10 cellular contexts compared by ENCODE assay signal in genomic region chr5:150642567-150642927, GRCh38. TPM values are rescaled to one million over a fixed set of nuclear protein-coding genes. Genes with fewer than 3 reads are reported as not detected.
DNase-seq lines count a peak whose midpoint lies in the region; ATAC-seq, FAIRE-seq and TF ChIP-seq lines count a peak whose summit lies in the region.
"Had no signal": no experiment of that assay in that cellular context is flagged by ENCODE, and none has a peak within 500 bp of the region (broad histone marks: within the 10 kb centered on the region; RNA-seq: fewer than 3 reads in every experiment).

No MANE protein-coding gene starts in this region.

- peak; percentile 79 for DNase-seq in H54 (ENCODE audit: insufficient read length, low spot score)
- DNase-seq in left cardiac atrium, result peak; percentile 83
- peak; percentile 75 to 86 for DNase-seq in gastrocnemius medialis
- DNase-seq in NCI-H2107 (lab: John Stamatoyannopoulos, UW), result no peak
- DNase-seq in SHP77 treated with DMSO at 0.1 percent for 48 hours (lab: John Stamatoyannopoulos, UW), result no peak
- no peak for DNase-seq in activated CD4-positive, alpha-beta memory T cell treated with anti-CD3 and anti-CD28 coated beads for 36 hours
- DNase-seq: activated CD8-positive, alpha-beta memory T cell treated with anti-CD3 and anti-CD28 coated beads, Interleukin-2, amount 50 U/mL, for 48 hours had no signal

- WGBS in adipose tissue, 3 donors, result 38 to 53% (median 50%) methylated on average over 5 of the region's 5 CpGs

- H3K9me3 Mint-ChIP-seq in activated CD4-positive, alpha-beta memory T cell treated with anti-CD3 and anti-CD28 coated beads for 36 hours, result no peaks in the 10 kb centered on the region
- H3K9me3 Mint-ChIP-seq: neural crest cell had no signal

- H3K9me3 ChIP-seq in gastrocnemius medialis, result no peaks in the 10 kb centered on the region

- TF ChIP-seq CTCF in gastrocnemius medialis (IDR thresholded peaks at IDR 0.05 in 4 of 5, conservative IDR thresholded peaks at IDR 0.05 in 1 of 5), result no peak

- in situ Hi-C loops in gastrocnemius medialis (cut with MboI; ENCODE audit: low sequenced_read_pairs in 4 of 4), result no loop called here

- no peaks in the 10 kb centered on the region for H3K36me3 Mint-ChIP-seq in activated CD4-positive, alpha-beta memory T cell treated with anti-CD3 and anti-CD28 coated beads for 36 hours

- intact Hi-C loops in left cardiac atrium (cut with DNase I), result no loop called here
- intact Hi-C loops in gastrocnemius medialis (cut with DNase I; ENCODE audit: low total_unique reads), result no loop called here
- intact Hi-C loops in activated CD4-positive, alpha-beta memory T cell treated with anti-CD3 and anti-CD28 coated beads for 36 hours (cut with micrococcal nuclease), result no loop called here

- no peak overlapping the region for H3K27ac Mint-ChIP-seq in activated CD4-positive, alpha-beta memory T cell treated with anti-CD3 and anti-CD28 coated beads for 36 hours

- no peaks in the 10 kb centered on the region for H3K36me3 ChIP-seq in gastrocnemius medialis

- ATAC-seq in left cardiac atrium, result peak; percentile 33 to 42
- peak; percentile 40 to 57 for ATAC-seq in gastrocnemius medialis
- no peak for ATAC-seq in GM18858 (IDR thresholded peaks at IDR 0.05; ENCODE audit: unreplicated experiment)

- no peaks in the 10 kb centered on the region for H3K4me1 Mint-ChIP-seq in activated CD4-positive, alpha-beta memory T cell treated with anti-CD3 and anti-CD28 coated beads for 36 hours (ENCODE audit: low read depth)

- POLR2A ChIA-PET in activated CD4-positive, alpha-beta memory T cell treated with anti-CD3 and anti-CD28 coated beads for 36 hours (lab: Charles Lee), result no interaction called here

- H3K27ac ChIP-seq in adipose tissue (ENCODE audit: low read depth, low read length) (peak overlapping the region; percentile 91), gastrocnemius medialis (peak overlapping the region; percentile 96 to 100 (median 100))

- TF ChIP-seq POLR2A in H54 (IDR thresholded peaks at IDR 0.05; ENCODE audit: low read depth, low read length) (no peak), gastrocnemius medialis (IDR thresholded peaks at IDR 0.05) (no peak)

- peaks cover 85 to 91% of the 10 kb centered on the region in 2 donors for H3K4me1 ChIP-seq in gastrocnemius medialis

- CTCF ChIA-PET in activated CD4-positive, alpha-beta memory T cell treated with anti-CD3 and anti-CD28 coated beads for 36 hours (lab: Charles Lee), result no interaction called here

- H3K4me3 Mint-ChIP-seq in activated CD4-positive, alpha-beta memory T cell treated with anti-CD3 and anti-CD28 coated beads for 36 hours, result no peak overlapping the region
- H3K4me3 Mint-ChIP-seq: neural crest cell had no signal

- H3K4me3 ChIP-seq in gastrocnemius medialis, result no peak overlapping the region

- peaks cover 3% of the 10 kb centered on the region for H3K27me3 Mint-ChIP-seq in activated CD4-positive, alpha-beta memory T cell treated with anti-CD3 and anti-CD28 coated beads for 36 hours

- no peaks in the 10 kb centered on the region for H3K27me3 ChIP-seq in gastrocnemius medialis

- no peak for FAIRE-seq in H54 (lab: Jason Lieb, UNC)

RNA-seq across cellular contexts. Expression of gene SYNPO, which starts 2.1 kb away (rescaled TPM):
- polyA plus RNA-seq in adipose tissue, result 10 to 100 TPM; 15.8 to 66.8 (median 59.7) TPM
- 100 to 1,000 TPM; 503 to 769 TPM for total RNA-seq in left cardiac atrium
- total RNA-seq in gastrocnemius medialis, result 100 to 1,000 TPM; 419 to 569 (median 539) TPM
- total RNA-seq in activated CD4-positive, alpha-beta memory T cell treated with anti-CD3 and anti-CD28 coated beads for 36 hours, result under 1 TPM; 0.10 to 0.14 TPM

RNA-seq across cellular contexts. Expression of gene MYOZ3, which starts 18.5 kb away (rescaled TPM):
- polyA plus RNA-seq in adipose tissue, result under 1 TPM; 0.06 to 0.79 (median 0.24) TPM
- total RNA-seq in left cardiac atrium, result 1 to 10 TPM; 2.9 to 3.0 TPM
- 10 to 100 TPM in 3 of 4 donors, 1 to 10 TPM in 1; 4.8 to 12.6 (median 11.3) TPM for total RNA-seq in gastrocnemius medialis
- under 1 TPM; 0.07 to 0.21 TPM for total RNA-seq in activated CD4-positive, alpha-beta memory T cell treated with anti-CD3 and anti-CD28 coated beads for 36 hours

RNA-seq across cellular contexts. Expression of gene RBM22, which starts 58.3 kb away (rescaled TPM):
- polyA plus RNA-seq in adipose tissue, result 10 to 100 TPM; 17.0 to 24.4 (median 24.1) TPM
- 10 to 100 TPM; 27.2 to 28.2 TPM for total RNA-seq in left cardiac atrium
- total RNA-seq in gastrocnemius medialis, result 10 to 100 TPM; 22.5 to 31.0 (median 26.2) TPM
- 10 to 100 TPM; 59.6 to 66.4 TPM for total RNA-seq in activated CD4-positive, alpha-beta memory T cell treated with anti-CD3 and anti-CD28 coated beads for 36 hours

Comparison
In these comparisons a context has a peak if more than half of its experiments do, and no peak if none do; other contexts are left out.
1. DNase-seq: peak in H54 (single experiment), left cardiac atrium (single experiment) and gastrocnemius medialis (2 of 2); none in NCI-H2107 (single experiment), SHP77 treated with DMSO at 0.1 percent for 48 hours (single experiment) and activated CD4-positive, alpha-beta memory T cell treated with anti-CD3 and anti-CD28 coated beads for 36 hours (single experiment).
2. RNA of gene SYNPO, which starts 2.1 kb away (total RNA-seq): 503 to 769 TPM in left cardiac atrium and 419 to 569 TPM in gastrocnemius medialis; 0.10 to 0.14 TPM in activated CD4-positive, alpha-beta memory T cell treated with anti-CD3 and anti-CD28 coated beads for 36 hours; every median in the first group is over 100 times any median in the second.